8 cellular contexts compared by ENCODE assay signal in the genomic region with DNA sequence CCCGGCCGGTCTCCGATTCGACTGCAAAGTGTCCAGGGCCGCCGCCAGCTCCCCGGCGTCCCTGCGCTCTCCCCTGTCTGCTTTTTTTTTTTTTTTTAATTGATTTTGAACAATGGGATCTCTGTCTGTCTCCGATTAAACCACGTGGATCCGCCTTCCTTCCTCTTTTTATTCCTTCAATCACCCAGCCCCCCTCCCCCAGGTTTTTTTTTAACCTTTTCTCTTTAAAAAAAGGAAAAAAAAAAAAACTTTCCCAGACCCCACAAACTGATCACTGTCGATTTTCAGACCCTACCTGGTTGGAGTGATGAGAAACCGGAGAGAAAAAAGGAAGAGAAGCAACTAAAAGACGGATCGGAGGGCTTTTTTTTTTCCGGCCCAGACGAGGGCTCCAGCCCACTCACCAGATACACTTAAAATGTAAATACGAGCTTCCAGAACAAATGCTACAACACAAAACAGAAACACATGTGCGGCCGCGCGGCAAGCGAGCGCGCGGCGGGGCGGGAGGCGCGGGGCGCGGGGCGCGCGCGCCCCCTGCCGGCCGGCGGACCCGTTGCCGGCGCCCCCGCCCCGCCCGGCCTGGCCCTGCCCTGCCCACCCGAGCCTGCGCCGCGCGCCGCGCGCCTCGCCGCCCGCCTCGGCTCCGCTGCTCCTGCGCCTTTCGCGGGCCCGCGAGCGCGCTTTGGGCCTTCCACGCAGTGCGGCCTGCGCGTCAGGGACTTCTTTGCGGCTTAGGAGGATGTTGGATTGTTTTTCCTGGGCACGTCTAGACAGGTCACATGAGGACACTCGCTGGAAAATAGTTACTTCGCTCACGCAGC. TPM values are rescaled to one million over a fixed set of nuclear protein-coding genes. Genes with fewer than 3 reads are reported as not detected.
DNase-seq lines count a peak whose midpoint lies in the region; TF ChIP-seq lines count a peak whose summit lies in the region.

Gene RCC2 (minus strand): TSS at position 428 of the 824 bp plus-strand sequence. CDS start 1,163 bp downstream, outside the sequence.

- POLR2A ChIA-PET in OCI-LY7 (lab: Charles Lee) = interaction anchor here (1.0 to 1.4 kb wide), 2 partner anchors 13 to 29 kb away, joined by 3 to 10 read pairs; no protein-coding TSS in a partner anchor

- H4K20me1 ChIP-seq in OCI-LY7 (ENCODE audit: insufficient read depth, low read length) = peaks cover 28% of the 10 kb centered on the region

- H3K27ac ChIP-seq in HUES48 (ENCODE audit: low read depth, low read length) (peak within 1 kb of the TSS; percentile 95), OCI-LY7 (ENCODE audit: low read depth, low read length, poor library complexity, severe bottlenecking) (peak within 1 kb of the TSS; percentile 95), esophagus squamous epithelium (peak within 1 kb of the TSS; percentile 87 to 98 (median 92))

- peak within 1 kb of the TSS; percentile 67 for H2AFZ ChIP-seq in OCI-LY7 (ENCODE audit: low read length)

- H3K9me3 ChIP-seq in BE2C (no peaks in the 10 kb centered on the region), HUES48 (ENCODE audit: control insufficient read depth, insufficient read depth, low read length) (no peaks in the 10 kb centered on the region), OCI-LY7 (ENCODE audit: low read length) (no peaks in the 10 kb centered on the region), esophagus squamous epithelium (no peaks in the 10 kb centered on the region)

- H3K4me1 ChIP-seq in BE2C (no peaks in the 10 kb centered on the region), HUES48 (ENCODE audit: control insufficient read depth, insufficient read depth, low read length) (peaks cover 49% of the 10 kb centered on the region), OCI-LY7 (ENCODE audit: insufficient read depth, low read length, poor library complexity, severe bottlenecking) (peaks cover 41% of the 10 kb centered on the region), esophagus squamous epithelium (peaks cover 32 to 77% (median 42%) of the 10 kb centered on the region in 3 donors)

- intact Hi-C loops in OCI-LY7 (cut with micrococcal nuclease; ENCODE audit: unreplicated experiment) = loop anchor here (5.0 kb wide), 1 partner anchor 98 kb away; the partner anchor contains the start of gene ARHGEF10L
- intact Hi-C loops in esophagus squamous epithelium (cut with DNase I) = no loop called here

- H3K79me2 ChIP-seq in OCI-LY7 (ENCODE audit: insufficient read depth, low read depth, low read length) = peaks cover 41% of the 10 kb centered on the region

- H3K4me2 ChIP-seq in OCI-LY7 (ENCODE audit: low read length) = peak within 1 kb of the TSS; percentile 83

- peak; percentile 62 for DNase-seq in BE2C
- DNase-seq in OCI-LY7 (ENCODE audit: low spot score) = peak; percentile 89
- DNase-seq in activated T-cell treated with anti-CD3 and anti-CD28 coated beads, Interleukin-2, amount 50 U/mL, for 48 hours = peak; percentile 75 to 81
- DNase-seq in esophagus squamous epithelium (lab: John Stamatoyannopoulos, UW) = no peak
- peak; percentile 83 for DNase-seq in myocyte (ENCODE audit: low read depth)
- DNase-seq in stimulated activated CD8-positive, alpha-beta memory T cell treated with anti-CD3 and anti-CD28 coated beads, Interleukin-7, amount 100 ng/mL, for 48 hours (ENCODE audit: extremely low read depth in 1 of 2, low read depth in 1 of 2) = peak; percentile 50 to 53

- H3K9ac ChIP-seq in HUES48 (ENCODE audit: low read depth, low read length) = peak within 1 kb of the TSS; percentile 98

- H3K9me2 ChIP-seq in OCI-LY7 (ENCODE audit: insufficient read depth, low read length) = no peaks in the 10 kb centered on the region

- H3K4me3 ChIP-seq in BE2C (ENCODE audit: low read depth, low read length) (peak within 1 kb of the TSS; percentile 72), HUES48 (ENCODE audit: low read depth, low read length) (peak within 1 kb of the TSS; percentile 95), OCI-LY7 (ENCODE audit: low read depth, low read length, poor library complexity, severe bottlenecking) (peak within 1 kb of the TSS; percentile 99), esophagus squamous epithelium (peak within 1 kb of the TSS; percentile 51 to 94 (median 85))

- CTCF ChIA-PET in OCI-LY7 (lab: Charles Lee; ENCODE audit: unreplicated experiment) = no interaction called here

- H3K36me3 ChIP-seq in BE2C (peaks cover 26% of the 10 kb centered on the region), HUES48 (ENCODE audit: control insufficient read depth, insufficient read depth, low read length) (peaks cover 28% of the 10 kb centered on the region), OCI-LY7 (ENCODE audit: insufficient read depth, low read length) (peaks cover 36% of the 10 kb centered on the region), esophagus squamous epithelium (peaks cover 0 to 21% (median 0%) of the 10 kb centered on the region in 3 donors)

- no peaks in the 10 kb centered on the region for H3K27me3 ChIP-seq in BE2C
- H3K27me3 ChIP-seq in HUES48 (ENCODE audit: control insufficient read depth, insufficient read depth, low read length) = peaks cover 11% of the 10 kb centered on the region
- H3K27me3 ChIP-seq in esophagus squamous epithelium = no peaks in the 10 kb centered on the region

- no TSS peak for BruUV-seq in OCI-LY7 (replicated peaks; lab: Mats Ljungman, UMichigan)

- WGBS in esophagus squamous epithelium, 2 donors = 0 to 1% methylated on average over 19 to 28 of the region's 75 CpGs

- TF ChIP-seq POLR2A in GM19193 (IDR thresholded peaks at IDR 0.05; ENCODE audit: extremely low read depth, insufficient read depth, insufficient read length) = peak; percentile 64
- TF ChIP-seq POLR2A in esophagus squamous epithelium (IDR thresholded peaks at IDR 0.05) = peak in 2 of 4 donors; percentile 14 to 34

- no peak for TF ChIP-seq CTCF in BE2C (IDR thresholded peaks at IDR 0.05; ENCODE audit: low read depth, low read length)
- no peak; the same call in 1 of the 2 replicates for TF ChIP-seq CTCF in OCI-LY7 (conservative IDR thresholded peaks at IDR 0.05; ENCODE audit: low read length)
- peak in 3 of 6 experiments; percentile 10 to 22 (median 17) for TF ChIP-seq CTCF in esophagus squamous epithelium (IDR thresholded peaks at IDR 0.05)

RNA-seq across cellular contexts. Expression of gene RCC2, which starts in this region (rescaled TPM):
- 67.9 TPM for polyA plus RNA-seq in BE2C (2012; ENCODE audit: insufficient read depth, insufficient read length, low read depth)
- 125 and 139 TPM in 2 replicates for total RNA-seq in OCI-LY7 (2014; rRNA removed; shearing (Covaris generic))
- total RNA-seq in OCI-LY7 (2022) = 250 and 271 TPM in 2 replicates
- 10 to 100 TPM; 51.3 to 81.3 (median 53.6) TPM for total RNA-seq in esophagus squamous epithelium
- 29.9 and 32.2 TPM in 2 replicates for total RNA-seq in myocyte
- 55.7 TPM for polyA plus RNA-seq in myocyte (2012)
